In genomic region chr4:108360857-108361820, GRCh38 we compare ENCODE assay signal across 1 cellular context.
TF ChIP-seq lines count a peak whose summit lies in the region.

No MANE protein-coding gene starts in this region.

TF ChIP-seq in GM23338, 12 proteins besides CTCF, POLR2A, EP300 and RAD21 (continued from another document):
- TF ChIP-seq, protein P1, sequence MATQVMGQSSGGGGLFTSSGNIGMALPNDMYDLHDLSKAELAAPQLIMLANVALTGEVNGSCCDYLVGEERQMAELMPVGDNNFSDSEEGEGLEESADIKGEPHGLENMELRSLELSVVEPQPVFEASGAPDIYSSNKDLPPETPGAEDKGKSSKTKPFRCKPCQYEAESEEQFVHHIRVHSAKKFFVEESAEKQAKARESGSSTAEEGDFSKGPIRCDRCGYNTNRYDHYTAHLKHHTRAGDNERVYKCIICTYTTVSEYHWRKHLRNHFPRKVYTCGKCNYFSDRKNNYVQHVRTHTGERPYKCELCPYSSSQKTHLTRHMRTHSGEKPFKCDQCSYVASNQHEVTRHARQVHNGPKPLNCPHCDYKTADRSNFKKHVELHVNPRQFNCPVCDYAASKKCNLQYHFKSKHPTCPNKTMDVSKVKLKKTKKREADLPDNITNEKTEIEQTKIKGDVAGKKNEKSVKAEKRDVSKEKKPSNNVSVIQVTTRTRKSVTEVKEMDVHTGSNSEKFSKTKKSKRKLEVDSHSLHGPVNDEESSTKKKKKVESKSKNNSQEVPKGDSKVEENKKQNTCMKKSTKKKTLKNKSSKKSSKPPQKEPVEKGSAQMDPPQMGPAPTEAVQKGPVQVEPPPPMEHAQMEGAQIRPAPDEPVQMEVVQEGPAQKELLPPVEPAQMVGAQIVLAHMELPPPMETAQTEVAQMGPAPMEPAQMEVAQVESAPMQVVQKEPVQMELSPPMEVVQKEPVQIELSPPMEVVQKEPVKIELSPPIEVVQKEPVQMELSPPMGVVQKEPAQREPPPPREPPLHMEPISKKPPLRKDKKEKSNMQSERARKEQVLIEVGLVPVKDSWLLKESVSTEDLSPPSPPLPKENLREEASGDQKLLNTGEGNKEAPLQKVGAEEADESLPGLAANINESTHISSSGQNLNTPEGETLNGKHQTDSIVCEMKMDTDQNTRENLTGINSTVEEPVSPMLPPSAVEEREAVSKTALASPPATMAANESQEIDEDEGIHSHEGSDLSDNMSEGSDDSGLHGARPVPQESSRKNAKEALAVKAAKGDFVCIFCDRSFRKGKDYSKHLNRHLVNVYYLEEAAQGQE (IDR thresholded peaks at IDR 0.05; ENCODE audit: unreplicated experiment): no peak
